9 cellular contexts compared by ENCODE assay signal in genomic region chr2:85310330-85310729, GRCh38. TPM values are rescaled to one million over a fixed set of nuclear protein-coding genes. Genes with fewer than 3 reads are reported as not detected.
A peak's percentile ranks its signal among the peaks of the same experiment; 100 is the strongest.
DNase-seq lines count a peak whose midpoint lies in the region; ATAC-seq and TF ChIP-seq lines count a peak whose summit lies in the region.
"Had no signal": no experiment of that assay in that cellular context is flagged by ENCODE, and none has a peak within 500 bp of the region (broad histone marks: within the 10 kb centered on the region; RNA-seq: fewer than 3 reads in every experiment).

No MANE protein-coding gene starts in this region.

- no peaks in the 10 kb centered on the region for H3K27me3 ChIP-seq in BLaER1

- peak overlapping the region; percentile 79 for H3K4me2 ChIP-seq in BLaER1

- ATAC-seq in GM19025 (IDR thresholded peaks at IDR 0.05; ENCODE audit: low read depth, unreplicated experiment), result peak; percentile 64
- ATAC-seq in HG03354 (IDR thresholded peaks at IDR 0.05; ENCODE audit: poor library complexity, severe bottlenecking, unreplicated experiment), result peak; percentile 43
- no peak for ATAC-seq in GM18873 (IDR thresholded peaks at IDR 0.05; ENCODE audit: low FRiP score, unreplicated experiment)
- ATAC-seq in HG03159 (IDR thresholded peaks at IDR 0.05; ENCODE audit: unreplicated experiment), result no peak
- no peak for ATAC-seq in omental fat pad (ENCODE audit: low FRiP score)

- peaks cover 65% of the 10 kb centered on the region for H3K4me1 ChIP-seq in BLaER1

- peak overlapping the region; percentile 69 to 84 (median 78) for H3K4me3 Mint-ChIP-seq in immature natural killer cell

- no peaks in the 10 kb centered on the region for H3K9me3 ChIP-seq in BLaER1

- no peak overlapping the region for H3K9ac ChIP-seq in BLaER1

- TF ChIP-seq CTCF in omental fat pad (IDR thresholded peaks at IDR 0.05), result no peak

- DNase-seq in immature natural killer cell (no peak), cerebellum (ENCODE audit: low spot score) (no peak), omental fat pad (ENCODE audit: low spot score) (no peak)
- DNase-seq: NCI-H1694 had no signal

- H3K4me3 ChIP-seq in BLaER1, result no peak overlapping the region

- peaks cover 40 to 49% of the 10 kb centered on the region in 2 donors for H3K4me1 Mint-ChIP-seq in immature natural killer cell

- H3K36me3 ChIP-seq in BLaER1, result peaks cover 23% of the 10 kb centered on the region

- H3K27me3 Mint-ChIP-seq in immature natural killer cell (ENCODE audit: low read depth in 3 of 3), result peaks cover 4 to 8% (median 8%) of the 10 kb centered on the region in 3 donors

- no peaks in the 10 kb centered on the region for H3K9me3 Mint-ChIP-seq in immature natural killer cell

- peaks cover 0 to 6% (median 4%) of the 10 kb centered on the region in 3 donors for H3K36me3 Mint-ChIP-seq in immature natural killer cell

- peak overlapping the region; percentile 68; the same call in 1 of the 2 replicates for H3K27ac ChIP-seq in BLaER1

- peak overlapping the region; percentile 77 to 93 (median 86) for H3K27ac Mint-ChIP-seq in immature natural killer cell

- peaks cover 15% of the 10 kb centered on the region for H4K20me1 ChIP-seq in BLaER1

RNA-seq across cellular contexts. Expression of gene TGOLN2, which starts 17.5 kb away (rescaled TPM):
- polyA plus RNA-seq in immature natural killer cell, result 10 to 100 TPM; 28.7 to 75.4 (median 36.4) TPM
- 39.5 TPM for total RNA-seq in cerebellum
- total RNA-seq in omental fat pad, result 100 to 1,000 TPM; 112 to 151 (median 128) TPM

RNA-seq across cellular contexts. Expression of gene RETSAT, which starts 44.0 kb away (rescaled TPM):
- 10 to 100 TPM; 13.7 to 28.1 (median 23.4) TPM for polyA plus RNA-seq in immature natural killer cell
- total RNA-seq in cerebellum (16.0 TPM), omental fat pad (100 to 1,000 TPM; 153 to 436 (median 303) TPM)

RNA-seq across cellular contexts. Expression of gene ELMOD3, which starts 44.2 kb away (rescaled TPM):
- 10 to 100 TPM; 10.9 to 17.7 (median 14.0) TPM for polyA plus RNA-seq in immature natural killer cell
- total RNA-seq in cerebellum (24.8 TPM), omental fat pad (10 to 100 TPM; 42.2 to 83.8 (median 67.9) TPM)

Comparison
In these comparisons a context has a peak if more than half of its experiments do, and no peak if none do; other contexts are left out.
1. ATAC-seq: peak in GM19025 (single experiment) and HG03354 (single experiment); none in GM18873 (single experiment), HG03159 (single experiment) and omental fat pad (single experiment).